Comparison of ENCODE assay signal across 1 cellular context in the genomic region with DNA sequence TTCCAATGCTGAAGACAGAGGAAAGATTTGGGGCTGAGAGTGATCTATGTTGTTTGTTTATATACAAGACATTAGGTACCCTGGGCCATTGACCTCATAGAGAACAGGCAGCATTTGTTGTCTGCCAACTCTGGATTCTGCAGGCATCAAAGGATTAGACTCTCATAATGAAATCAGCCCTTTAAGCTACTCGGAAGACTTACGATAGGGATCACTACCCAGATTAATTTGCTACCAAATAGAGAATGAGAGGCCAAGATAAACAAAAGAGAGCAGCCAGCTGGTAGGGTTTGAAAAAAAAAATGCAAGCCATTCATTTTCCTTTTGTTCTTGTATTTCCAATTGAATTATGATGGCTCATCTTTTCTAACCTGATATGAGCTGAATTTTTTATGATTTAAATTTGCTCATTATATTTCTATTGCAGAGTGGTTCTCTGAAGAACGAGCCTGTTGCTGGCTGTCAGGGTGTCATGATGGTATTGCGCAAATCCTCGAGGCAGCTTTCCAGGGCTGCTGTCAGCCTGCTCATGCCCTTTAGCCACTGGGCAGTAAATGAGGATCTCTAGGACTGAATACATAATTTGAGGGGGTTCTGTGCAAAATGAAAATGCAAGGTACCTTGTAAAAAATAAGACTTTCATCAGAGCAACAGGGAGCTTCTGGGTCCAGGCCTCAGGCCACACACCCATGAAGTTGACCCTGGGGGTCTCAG.
TF ChIP-seq lines count a peak whose summit lies in the region.

No MANE protein-coding gene starts in this region.

TF ChIP-seq in GM23338, 12 proteins besides CTCF, POLR2A, EP300 and RAD21 (continued from another document):
- TF ChIP-seq, protein P1, sequence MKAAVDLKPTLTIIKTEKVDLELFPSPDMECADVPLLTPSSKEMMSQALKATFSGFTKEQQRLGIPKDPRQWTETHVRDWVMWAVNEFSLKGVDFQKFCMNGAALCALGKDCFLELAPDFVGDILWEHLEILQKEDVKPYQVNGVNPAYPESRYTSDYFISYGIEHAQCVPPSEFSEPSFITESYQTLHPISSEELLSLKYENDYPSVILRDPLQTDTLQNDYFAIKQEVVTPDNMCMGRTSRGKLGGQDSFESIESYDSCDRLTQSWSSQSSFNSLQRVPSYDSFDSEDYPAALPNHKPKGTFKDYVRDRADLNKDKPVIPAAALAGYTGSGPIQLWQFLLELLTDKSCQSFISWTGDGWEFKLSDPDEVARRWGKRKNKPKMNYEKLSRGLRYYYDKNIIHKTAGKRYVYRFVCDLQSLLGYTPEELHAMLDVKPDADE (IDR thresholded peaks at IDR 0.05): no peak
- no peak for TF ChIP-seq NANOG (IDR thresholded peaks at IDR 0.05; ENCODE audit: borderline replicate concordance)
- no peak for TF ChIP-seq EZH2phosphoT487 (IDR thresholded peaks at IDR 0.05; ENCODE audit: unreplicated experiment)
- no peak for TF ChIP-seq ZNF114 (CRISPR knock-in tag; IDR thresholded peaks at IDR 0.05)
- TF ChIP-seq CREB1 (CRISPR knock-in tag; IDR thresholded peaks at IDR 0.05; ENCODE audit: low read depth): no peak
- no peak for TF ChIP-seq EZH2 (IDR thresholded peaks at IDR 0.05; ENCODE audit: low read depth, unreplicated experiment)
- no peak for TF ChIP-seq STAT1 (IDR thresholded peaks at IDR 0.05; ENCODE audit: unreplicated experiment)
- TF ChIP-seq, protein P2, sequence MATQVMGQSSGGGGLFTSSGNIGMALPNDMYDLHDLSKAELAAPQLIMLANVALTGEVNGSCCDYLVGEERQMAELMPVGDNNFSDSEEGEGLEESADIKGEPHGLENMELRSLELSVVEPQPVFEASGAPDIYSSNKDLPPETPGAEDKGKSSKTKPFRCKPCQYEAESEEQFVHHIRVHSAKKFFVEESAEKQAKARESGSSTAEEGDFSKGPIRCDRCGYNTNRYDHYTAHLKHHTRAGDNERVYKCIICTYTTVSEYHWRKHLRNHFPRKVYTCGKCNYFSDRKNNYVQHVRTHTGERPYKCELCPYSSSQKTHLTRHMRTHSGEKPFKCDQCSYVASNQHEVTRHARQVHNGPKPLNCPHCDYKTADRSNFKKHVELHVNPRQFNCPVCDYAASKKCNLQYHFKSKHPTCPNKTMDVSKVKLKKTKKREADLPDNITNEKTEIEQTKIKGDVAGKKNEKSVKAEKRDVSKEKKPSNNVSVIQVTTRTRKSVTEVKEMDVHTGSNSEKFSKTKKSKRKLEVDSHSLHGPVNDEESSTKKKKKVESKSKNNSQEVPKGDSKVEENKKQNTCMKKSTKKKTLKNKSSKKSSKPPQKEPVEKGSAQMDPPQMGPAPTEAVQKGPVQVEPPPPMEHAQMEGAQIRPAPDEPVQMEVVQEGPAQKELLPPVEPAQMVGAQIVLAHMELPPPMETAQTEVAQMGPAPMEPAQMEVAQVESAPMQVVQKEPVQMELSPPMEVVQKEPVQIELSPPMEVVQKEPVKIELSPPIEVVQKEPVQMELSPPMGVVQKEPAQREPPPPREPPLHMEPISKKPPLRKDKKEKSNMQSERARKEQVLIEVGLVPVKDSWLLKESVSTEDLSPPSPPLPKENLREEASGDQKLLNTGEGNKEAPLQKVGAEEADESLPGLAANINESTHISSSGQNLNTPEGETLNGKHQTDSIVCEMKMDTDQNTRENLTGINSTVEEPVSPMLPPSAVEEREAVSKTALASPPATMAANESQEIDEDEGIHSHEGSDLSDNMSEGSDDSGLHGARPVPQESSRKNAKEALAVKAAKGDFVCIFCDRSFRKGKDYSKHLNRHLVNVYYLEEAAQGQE (IDR thresholded peaks at IDR 0.05; ENCODE audit: unreplicated experiment): no peak
- TF ChIP-seq ZNF331 (CRISPR knock-in tag; IDR thresholded peaks at IDR 0.05; ENCODE audit: low read depth): no peak
TF ChIP-seq in GM23338: peak in this region for 0.
